ENCODE assay signal across 8 cellular contexts in the genomic region with DNA sequence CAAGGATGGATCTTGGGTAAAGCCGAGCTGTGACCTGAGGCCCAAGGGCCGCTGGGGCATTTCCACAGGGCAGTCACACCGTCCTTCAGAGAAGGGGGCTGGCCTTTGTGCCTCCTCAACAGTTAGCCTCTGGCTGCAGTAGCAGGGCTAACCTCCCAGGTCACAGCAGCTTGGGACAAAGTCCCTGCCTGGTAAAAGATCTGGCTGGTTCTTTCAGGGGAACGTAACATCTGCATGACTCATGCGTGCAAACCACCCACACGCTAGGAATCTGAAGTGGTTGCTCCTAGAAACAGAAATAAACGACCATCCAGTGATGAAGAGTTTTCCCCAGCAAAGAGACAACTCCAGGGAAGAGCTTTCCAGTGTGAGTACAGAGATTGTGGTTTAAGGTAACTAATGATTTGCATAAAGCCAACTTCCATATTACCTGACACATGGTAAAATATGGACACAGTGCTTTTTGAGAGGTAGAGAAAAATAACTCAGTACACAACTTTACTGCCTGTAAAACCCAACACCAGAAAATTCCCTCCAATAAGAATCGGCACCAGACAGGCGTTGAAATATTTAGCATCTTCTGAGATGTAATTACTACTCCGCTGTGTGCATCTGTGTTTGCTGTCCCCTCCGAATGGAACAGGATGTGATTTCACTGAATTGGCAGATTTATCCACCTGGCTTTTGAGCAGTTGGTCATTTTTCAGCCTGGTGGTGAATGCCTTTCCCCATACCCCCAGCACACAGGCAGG.
A peak's percentile ranks its signal among the peaks of the same experiment; 100 is the strongest.
DNase-seq lines count a peak whose midpoint lies in the region; ATAC-seq and FAIRE-seq lines count a peak whose summit lies in the region.

No MANE protein-coding gene starts in this region.

- H3K27ac ChIP-seq in angular gyrus (ENCODE audit: low read depth, low read length): peak overlapping the region; percentile 78

- H3K36me3 ChIP-seq in MG63: no peaks in the 10 kb centered on the region

- no peak overlapping the region for H3K4me3 ChIP-seq in MG63

- FAIRE-seq in islet of Langerhans (lab: Jason Lieb, UNC): peak; percentile 93

- H3K9me3 ChIP-seq in MG63: no peaks in the 10 kb centered on the region

- H3K27me3 ChIP-seq in MG63: no peaks in the 10 kb centered on the region

- ATAC-seq in GM21526 (IDR thresholded peaks at IDR 0.05; ENCODE audit: low FRiP score, unreplicated experiment): no peak
- ATAC-seq in GM21529 (IDR thresholded peaks at IDR 0.05; ENCODE audit: unreplicated experiment): no peak

- DNase-seq in ELR (ENCODE audit: low read depth) (peak; percentile 92), MG63 (peak; percentile 70), stromal cell of bone marrow (ENCODE audit: low read depth) (peak; percentile 87), OCI-M2 (lab: John Stamatoyannopoulos, UW; ENCODE audit: unreplicated experiment) (no peak)
